In the genomic region with DNA sequence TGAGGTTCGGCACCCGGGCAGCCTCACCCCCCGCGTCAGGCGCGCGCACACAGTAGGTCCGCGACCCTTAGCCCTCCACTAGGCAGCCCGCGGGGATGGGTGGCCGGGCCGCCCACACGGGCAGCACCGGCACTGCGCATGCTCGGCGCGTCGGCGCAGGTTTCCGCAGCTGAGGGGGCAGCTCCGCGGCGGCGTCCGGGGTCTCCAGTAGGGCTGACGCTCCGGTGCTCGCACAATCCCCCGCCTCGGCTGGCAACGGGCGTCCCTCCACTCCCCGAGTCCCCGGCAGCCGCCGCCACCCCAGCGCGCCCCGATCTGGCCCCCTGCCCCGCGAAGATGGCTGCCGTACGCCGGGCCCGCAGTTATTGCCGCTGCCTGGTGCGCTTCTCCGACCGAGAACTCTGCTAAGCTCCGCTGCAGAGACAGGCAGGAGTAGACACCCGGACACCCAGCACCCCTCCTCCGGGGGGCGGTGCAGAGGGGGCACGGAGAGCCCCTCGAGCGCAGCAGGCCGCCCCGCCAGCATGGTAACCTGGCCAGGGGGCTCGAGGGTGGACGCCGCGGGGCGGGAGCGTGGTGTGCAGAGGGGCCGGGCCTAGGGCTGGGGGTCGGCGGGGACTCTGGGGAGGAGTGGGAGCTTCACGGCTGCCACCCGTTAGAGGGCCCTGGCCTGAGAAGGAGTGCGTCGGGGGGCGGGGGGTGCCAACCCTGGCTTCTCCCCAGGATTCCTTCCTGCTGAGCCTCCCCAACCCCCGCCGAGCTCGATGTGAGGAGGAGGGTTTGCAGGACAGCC, we compare ENCODE assay signal across 1 cellular context.
TF ChIP-seq lines count a peak whose summit lies in the region.

A gene (plus strand): TSS at position 139 of the 793 bp plus-strand sequence. CDS start 386 bp downstream, at position 525.

TF ChIP-seq in H1, 55 proteins besides CTCF, POLR2A, EP300 and RAD21:
- TF ChIP-seq POLR2AphosphoS5 (IDR thresholded peaks at IDR 0.05; ENCODE audit: low read depth, low read length) (peak; percentile 61), ASH2L (IDR thresholded peaks at IDR 0.05; ENCODE audit: low read length) (peak; percentile 89), CREB1 (IDR thresholded peaks at IDR 0.05) (0 out of 2 replicates have a peak, but pooled peaks have one; percentile 5), KDM5A (IDR thresholded peaks at IDR 0.05; ENCODE audit: low read length) (no peak), EZH2 (IDR thresholded peaks at IDR 0.05; ENCODE audit: low read depth, low read length, severe bottlenecking) (no peak), SP1 (IDR thresholded peaks at IDR 0.05; ENCODE audit: low read depth, low read length) (no peak), TAF1 (IDR thresholded peaks at IDR 0.05; ENCODE audit: low read depth, low read length) (peak; percentile 54; the same call in 1 of the 2 replicates), POU5F1 (IDR thresholded peaks at IDR 0.05; ENCODE audit: low read depth, low read length) (no peak), JUND (IDR thresholded peaks at IDR 0.05; ENCODE audit: low read length) (no peak), PHF8 (conservative IDR thresholded peaks at IDR 0.05; ENCODE audit: low read depth, low read length) (peak; percentile 80), KDM4A (IDR thresholded peaks at IDR 0.05; ENCODE audit: low read depth, low read length, severe bottlenecking) (peak; percentile 21), SAP30 (IDR thresholded peaks at IDR 0.05; ENCODE audit: insufficient read depth, insufficient replicate concordance, low read length) (peak; percentile 2), NRF1 (IDR thresholded peaks at IDR 0.05; ENCODE audit: low read depth, low read length) (peak; percentile 74), RBBP5 (IDR thresholded peaks at IDR 0.05; ENCODE audit: borderline replicate concordance, low read depth, low read length) (peak; percentile 76; the same call in 1 of the 2 replicates), YY1 (IDR thresholded peaks at IDR 0.05; ENCODE audit: low read depth, low read length) (peak; percentile 83)
TF ChIP-seq in H1: peak in this region for 10.
